In genomic region chr1:167095368-167095767, GRCh38 we compare ENCODE assay signal across 11 cellular contexts. TPM values are rescaled to one million over a fixed set of nuclear protein-coding genes. Genes with fewer than 3 reads are reported as not detected.
DNase-seq lines count a peak whose midpoint lies in the region; ATAC-seq and TF ChIP-seq lines count a peak whose summit lies in the region.
"Had no signal": no experiment of that assay in that cellular context is flagged by ENCODE, and none has a peak within 500 bp of the region (broad histone marks: within the 10 kb centered on the region; RNA-seq: fewer than 3 reads in every experiment).

No MANE protein-coding gene starts in this region.

- peaks cover 2% of the 10 kb centered on the region for H3K27me3 Mint-ChIP-seq in T-helper 2 cell treated with Interferon-gamma antibody and Interleukin-4, amounts not matched to agents 5 μg/mL and 100 μg/mL, for 36 hours (ENCODE audit: low read depth)

- H3K36me3 ChIP-seq in heart right ventricle (peaks cover 0 to 15% (median 0%) of the 10 kb centered on the region in 9 donors), upper lobe of left lung (no peaks in the 10 kb centered on the region)

- no peaks in the 10 kb centered on the region for H3K9me3 Mint-ChIP-seq in T-helper 2 cell treated with Interferon-gamma antibody and Interleukin-4, amounts not matched to agents 5 μg/mL and 100 μg/mL, for 36 hours
- H3K9me3 Mint-ChIP-seq: activated B cell treated with CpG ODN at 0.5 μM for 24 hours had no signal

- ATAC-seq in heart right ventricle (no peak), left ventricle myocardium superior (no peak), upper lobe of left lung (ENCODE audit: low FRiP score in 2 of 2) (no peak), GM18858 (IDR thresholded peaks at IDR 0.05; ENCODE audit: unreplicated experiment) (no peak)

- H3K4me1 ChIP-seq in heart right ventricle (peaks cover 0 to 38% (median 5%) of the 10 kb centered on the region in 9 donors), upper lobe of left lung (peaks cover 0 to 3% (median 0%) of the 10 kb centered on the region in 4 donors)

- peaks cover 6% of the 10 kb centered on the region for H3K4me1 Mint-ChIP-seq in T-helper 2 cell treated with Interferon-gamma antibody and Interleukin-4, amounts not matched to agents 5 μg/mL and 100 μg/mL, for 36 hours (ENCODE audit: low read depth)

- DNase-seq in heart right ventricle (no peak), left ventricle myocardium superior (no peak), RPMI7951 (ENCODE audit: low read depth) (peak; percentile 90), fibroblast of mammary gland (ENCODE audit: low read depth) (peak; percentile 57), upper lobe of left lung (no peak), NCI-H1436 treated with DMSO at 0.1 percent for 48 hours (lab: John Stamatoyannopoulos, UW) (no peak)
- DNase-seq in T-helper 2 cell treated with Interferon-gamma antibody and Interleukin-4, amounts not matched to agents 5 μg/mL and 100 μg/mL, for 36 hours (ENCODE audit: low spot score) = no peak
- DNase-seq: activated B cell treated with CpG ODN at 0.5 μM for 24 hours; H7; stimulated activated naive CD4-positive, alpha-beta T cell treated with Interleukin-2 at 50 U/mL for 16 hours had no signal

- TF ChIP-seq CTCF in heart right ventricle (IDR thresholded peaks at IDR 0.05) (no peak), fibroblast of mammary gland (conservative IDR thresholded peaks at IDR 0.05; ENCODE audit: control insufficient read depth, insufficient read depth, low read depth, low read length) (no peak), upper lobe of left lung (IDR thresholded peaks at IDR 0.05) (no peak)

- peaks cover 0 to 6% (median 0%) of the 10 kb centered on the region in 7 donors for H3K27me3 ChIP-seq in heart right ventricle
- H3K27me3 ChIP-seq in upper lobe of left lung = no peaks in the 10 kb centered on the region

- H3K27ac Mint-ChIP-seq in T-helper 2 cell treated with Interferon-gamma antibody and Interleukin-4, amounts not matched to agents 5 μg/mL and 100 μg/mL, for 36 hours = no peak overlapping the region
- H3K27ac Mint-ChIP-seq: activated B cell treated with CpG ODN at 0.5 μM for 24 hours had no signal

- H3K27ac ChIP-seq in heart right ventricle (peak overlapping the region in 6 of 10 donors; percentile 81 to 96 (median 93)), upper lobe of left lung (no peak overlapping the region)

- intact Hi-C loops in heart right ventricle (cut with DNase I) = no loop called here
- intact Hi-C loops in left ventricle myocardium superior (cut with micrococcal nuclease) = no loop called here

- H3K36me3 Mint-ChIP-seq in T-helper 2 cell treated with Interferon-gamma antibody and Interleukin-4, amounts not matched to agents 5 μg/mL and 100 μg/mL, for 36 hours (ENCODE audit: low read depth) = peaks cover 3% of the 10 kb centered on the region

- peak overlapping the region; percentile 22 to 65 (median 54) for H3K4me3 ChIP-seq in heart right ventricle
- no peak overlapping the region for H3K4me3 ChIP-seq in fibroblast of mammary gland (ENCODE audit: control insufficient read depth, low read depth, low read length)
- H3K4me3 ChIP-seq in upper lobe of left lung = no peak overlapping the region

- no peak overlapping the region for H3K4me3 Mint-ChIP-seq in T-helper 2 cell treated with Interferon-gamma antibody and Interleukin-4, amounts not matched to agents 5 μg/mL and 100 μg/mL, for 36 hours
- H3K4me3 Mint-ChIP-seq: activated B cell treated with CpG ODN at 0.5 μM for 24 hours had no signal

- H3K9me3 ChIP-seq in heart right ventricle (peaks cover 0 to 6% (median 0%) of the 10 kb centered on the region in 11 donors), upper lobe of left lung (no peaks in the 10 kb centered on the region)

- WGBS in heart right ventricle, 2 donors = 19 to 32% methylated on average over 5 of the region's 5 CpGs
- WGBS in upper lobe of left lung, 2 donors = 47 to 51% methylated on average over 5 of the region's 5 CpGs

- TF ChIP-seq POLR2A in upper lobe of left lung (IDR thresholded peaks at IDR 0.05) = no peak

- no peak for TF ChIP-seq EP300 in upper lobe of left lung (IDR thresholded peaks at IDR 0.05)

RNA-seq across cellular contexts. Expression of gene STYXL2, which starts 1.5 kb away (rescaled TPM):
- total RNA-seq in heart right ventricle = 100 to 1,000 TPM; 102 to 638 (median 243) TPM
- 10 to 100 TPM; 32.4 to 53.3 TPM for polyA plus RNA-seq in heart right ventricle
- 121 TPM for total RNA-seq in left ventricle myocardium superior
- 0.10 and 0.36 TPM in 2 replicates for total RNA-seq in RPMI7951 (2014; rRNA removed; shearing (Covaris generic))
- under 1 TPM in 3 of 6 donors, not detected in 3; 0.10 to 0.30 (median 0.23) TPM for total RNA-seq in upper lobe of left lung
- total RNA-seq: activated B cell treated with CpG ODN at 0.5 μM for 24 hours had no signal

RNA-seq across cellular contexts. Expression of gene GPA33, which starts 5.2 kb away (rescaled TPM):
- total RNA-seq in heart right ventricle (1 to 10 TPM in 7 of 10 donors, under 1 TPM in 2, not detected in 1; 0.15 to 5.8 (median 2.1) TPM), left ventricle myocardium superior (0.07 TPM), upper lobe of left lung (10 to 100 TPM in 1 of 6 donors, 1 to 10 TPM in 4, under 1 TPM in 1; 0.89 to 18.4 (median 3.8) TPM)
- under 1 TPM; 0.16 to 0.29 TPM for polyA plus RNA-seq in heart right ventricle
- total RNA-seq in RPMI7951 (2014; rRNA removed; shearing (Covaris generic)) = 0.36 and 0.68 TPM in 2 replicates
- total RNA-seq: activated B cell treated with CpG ODN at 0.5 μM for 24 hours had no signal

Comparison
In these comparisons a context has a peak if more than half of its experiments do, and no peak if none do; other contexts are left out.
1. DNase-seq: peak in RPMI7951 (single experiment) and fibroblast of mammary gland (single experiment); none in heart right ventricle (0 of 2), left ventricle myocardium superior (single experiment), T-helper 2 cell treated with Interferon-gamma antibody and Interleukin-4, amounts not matched to agents 5 μg/mL and 100 μg/mL, for 36 hours (single experiment), upper lobe of left lung (0 of 2) and NCI-H1436 treated with DMSO at 0.1 percent for 48 hours (single experiment).
2. H3K27ac ChIP-seq: peak in heart right ventricle (6 of 10); none in upper lobe of left lung (0 of 4).
3. H3K4me3 ChIP-seq: peak in heart right ventricle (10 of 10); none in fibroblast of mammary gland (single experiment) and upper lobe of left lung (0 of 4).
4. RNA of gene STYXL2, which starts 1.5 kb away (total RNA-seq): 102 to 638 TPM in heart right ventricle and 121 TPM in left ventricle myocardium superior (single experiment); 0.10 to 0.36 TPM in RPMI7951 and 0.10 to 0.30 TPM in upper lobe of left lung; every median in the first group is over 10 times any median in the second.